Comparison of ENCODE assay signal across 8 cellular contexts in the genomic region with DNA sequence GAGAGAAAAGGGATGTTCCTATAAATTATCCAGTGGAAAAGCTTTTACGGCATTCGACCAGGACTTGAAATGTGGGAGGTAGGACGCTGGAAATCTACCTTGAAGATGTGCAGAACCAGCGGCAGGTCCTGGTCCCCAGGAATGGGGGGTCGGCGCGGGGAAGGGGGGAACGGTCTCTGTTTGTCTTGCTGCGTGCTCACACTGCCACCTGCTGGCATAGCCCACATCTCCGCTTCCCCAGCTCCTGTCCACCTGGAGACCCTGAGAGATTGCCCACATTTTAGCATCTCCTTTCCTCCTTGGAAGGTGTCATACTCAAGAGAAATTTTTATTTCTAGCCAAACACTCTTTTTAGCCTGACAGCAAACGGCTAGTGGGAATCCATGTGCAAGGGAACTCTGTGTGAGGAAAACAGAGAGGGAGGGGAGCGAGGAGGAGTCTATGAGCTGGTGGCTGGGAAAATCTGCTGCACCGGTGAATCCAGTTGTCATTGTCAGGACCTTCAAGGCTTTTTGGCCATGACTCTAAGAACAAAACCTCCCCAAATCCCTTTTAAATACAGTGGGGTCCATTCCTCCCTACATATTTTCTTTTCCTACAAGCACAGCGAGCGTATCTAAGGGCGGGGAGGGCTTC.
DNase-seq lines count a peak whose midpoint lies in the region; ATAC-seq and TF ChIP-seq lines count a peak whose summit lies in the region.

No MANE protein-coding gene starts in this region.

- POLR2A ChIA-PET in BJ (lab: Charles Lee) = interaction anchor here (0.6 kb wide), 1 partner anchor 1625 kb away, joined by 3 read pairs; no protein-coding TSS in a partner anchor

- WGBS in hepatocyte (ENCODE audit: low lambda C conversion rate, missing lambda C conversion rate) = 37% methylated on average over 16 of the region's 16 CpGs

- H3K4me1 Mint-ChIP-seq in activated T-cell treated with anti-CD3 and anti-CD28 coated beads, Interleukin-2, amount 50 U/mL, for 72 hours (ENCODE audit: low read depth) = no peaks in the 10 kb centered on the region

- H3K27me3 Mint-ChIP-seq in activated T-cell treated with anti-CD3 and anti-CD28 coated beads, Interleukin-2, amount 50 U/mL, for 72 hours (ENCODE audit: low read depth) = peaks cover 7% of the 10 kb centered on the region

- H3K36me3 Mint-ChIP-seq in activated T-cell treated with anti-CD3 and anti-CD28 coated beads, Interleukin-2, amount 50 U/mL, for 72 hours (ENCODE audit: insufficient read depth in 2 of 2) = no peaks in the 10 kb centered on the region

- ATAC-seq in activated T-cell treated with anti-CD3 and anti-CD28 coated beads, Interleukin-2, amount 50 U/mL, for 72 hours (replicated peaks in 1 of 2) = no peak
- no peak for ATAC-seq in HG03095 (IDR thresholded peaks at IDR 0.05; ENCODE audit: unreplicated experiment)

- no peaks in the 10 kb centered on the region for H3K27me3 ChIP-seq in BJ (ENCODE audit: control insufficient read depth, insufficient read depth, low read length)
- no peaks in the 10 kb centered on the region for H3K27me3 ChIP-seq in H7 (ENCODE audit: control insufficient read depth, insufficient read depth, low read length)
- no peaks in the 10 kb centered on the region for H3K27me3 ChIP-seq in hepatocyte

- no peak overlapping the region for H3K27ac ChIP-seq in hepatocyte

- peak overlapping the region; percentile 11 for H2AFZ ChIP-seq in hepatocyte

- TF ChIP-seq CTCF in BJ (IDR thresholded peaks at IDR 0.05; ENCODE audit: insufficient read depth, low read depth, low read length) (peak; percentile 77), hepatocyte (IDR thresholded peaks at IDR 0.05; ENCODE audit: poor library complexity) (peak; percentile 89)

- H3K9me3 ChIP-seq in hepatocyte (ENCODE audit: low read depth) = no peaks in the 10 kb centered on the region

- no peaks in the 10 kb centered on the region for H3K79me2 ChIP-seq in hepatocyte

- H3K36me3 ChIP-seq in BJ (ENCODE audit: control insufficient read depth, insufficient read depth, low read length) = no peaks in the 10 kb centered on the region
- no peaks in the 10 kb centered on the region for H3K36me3 ChIP-seq in H7 (replicated peaks; ENCODE audit: control insufficient read depth, insufficient read depth, low read length)
- no peaks in the 10 kb centered on the region for H3K36me3 ChIP-seq in hepatocyte (replicated peaks; ENCODE audit: insufficient read depth, low read depth)

- no peaks in the 10 kb centered on the region for H3K4me1 ChIP-seq in hepatocyte (ENCODE audit: insufficient read depth)

- peak overlapping the region; percentile 76 for H3K4me2 ChIP-seq in hepatocyte

- H3K4me3 Mint-ChIP-seq in activated T-cell treated with anti-CD3 and anti-CD28 coated beads, Interleukin-2, amount 50 U/mL, for 72 hours = no peak overlapping the region

- CTCF ChIA-PET in BJ (lab: Yijun Ruan, JAX) = interaction anchor here (0.7 to 3.1 kb wide), 16 partner anchors 8 to 1786 kb away, joined by 3 to 27 read pairs (median 4); no protein-coding TSS in a partner anchor

- no peaks in the 10 kb centered on the region for H3K9me2 ChIP-seq in hepatocyte (replicated peaks; ENCODE audit: insufficient read depth)

- no peaks in the 10 kb centered on the region for H3K9me3 Mint-ChIP-seq in activated T-cell treated with anti-CD3 and anti-CD28 coated beads, Interleukin-2, amount 50 U/mL, for 72 hours

- H3K4me3 ChIP-seq in BJ (ENCODE audit: low read depth, low read length) = no peak overlapping the region
- no peak overlapping the region for H3K4me3 ChIP-seq in H7 (ENCODE audit: insufficient read depth, low read depth, low read length)
- no peak overlapping the region for H3K4me3 ChIP-seq in hepatocyte

- no peak overlapping the region for H3K27ac Mint-ChIP-seq in activated T-cell treated with anti-CD3 and anti-CD28 coated beads, Interleukin-2, amount 50 U/mL, for 72 hours

- no peak for DNase-seq in BJ (ENCODE audit: low read depth)
- peak; percentile 78 for DNase-seq in H7
- peak; percentile 4 to 22 for DNase-seq in activated T-cell treated with anti-CD3 and anti-CD28 coated beads, Interleukin-2, amount 50 U/mL, for 72 hours
- DNase-seq in hepatocyte (ENCODE audit: low spot score) = peak; percentile 59
- DNase-seq in stimulated activated CD4-positive, alpha-beta T cell treated with anti-CD3 and anti-CD28 coated beads, Interleukin-15, amount 100 ng/mL, for 24 hours = peak; percentile 31
- DNase-seq in middle frontal gyrus (ENCODE audit: extremely low spot score, low spot score) = no peak
- DNase-seq in NCI-H1105 treated with DMSO at 0.1 percent for 48 hours (lab: John Stamatoyannopoulos, UW) = no peak

- no peaks in the 10 kb centered on the region for H4K20me1 ChIP-seq in hepatocyte (ENCODE audit: insufficient read depth, poor library complexity, severe bottlenecking)

Comparison
In these comparisons a context has a peak if more than half of its experiments do, and no peak if none do; other contexts are left out.
1. DNase-seq: peak in H7 (single experiment), activated T-cell treated with anti-CD3 and anti-CD28 coated beads, Interleukin-2, amount 50 U/mL, for 72 hours (2 of 2), hepatocyte (single experiment) and stimulated activated CD4-positive, alpha-beta T cell treated with anti-CD3 and anti-CD28 coated beads, Interleukin-15, amount 100 ng/mL, for 24 hours (single experiment); none in BJ (single experiment), middle frontal gyrus (single experiment) and NCI-H1105 treated with DMSO at 0.1 percent for 48 hours (single experiment).